16 cellular contexts compared by ENCODE assay signal in genomic region chr2:45256867-45257641, GRCh38.
A peak's percentile ranks its signal among the peaks of the same experiment; 100 is the strongest.
DNase-seq lines count a peak whose midpoint lies in the region; ATAC-seq, FAIRE-seq and TF ChIP-seq lines count a peak whose summit lies in the region.
"Had no signal": no experiment of that assay in that cellular context is flagged by ENCODE, and none has a peak within 500 bp of the region (broad histone marks: within the 10 kb centered on the region; RNA-seq: fewer than 3 reads in every experiment).

No MANE protein-coding gene starts in this region.

- no peak overlapping the region for H3K9ac ChIP-seq in kidney (ENCODE audit: low read length in 2 of 2)
- H3K9ac ChIP-seq: parathyroid adenoma had no signal

- H3K27me3 Mint-ChIP-seq in CD4-positive, alpha-beta memory T cell = peaks cover 2 to 4% of the 10 kb centered on the region in 2 donors

- H3K4me1 ChIP-seq in left ventricle myocardium inferior (peaks cover 20% of the 10 kb centered on the region), ascending aorta (peaks cover 3 to 45% of the 10 kb centered on the region in 2 donors), kidney (ENCODE audit: control insufficient read depth in 1 of 2, insufficient read depth in 1 of 2, low read depth in 1 of 2, low read length in 2 of 2) (peaks cover 0 to 3% of the 10 kb centered on the region in 2 donors)
- no peaks in the 10 kb centered on the region for H3K4me1 ChIP-seq in CD4-positive, alpha-beta memory T cell (ENCODE audit: insufficient read depth, low read length)
- H3K4me1 ChIP-seq: parathyroid adenoma had no signal

- ATAC-seq in left cardiac atrium = no peak
- ATAC-seq: activated CD8-positive, alpha-beta T cell treated with anti-CD3 and anti-CD28 coated beads, Interleukin-2, amount 10 ng/mL, durations not matched to agents 7 days and 5 days had no signal

- FAIRE-seq in kidney (lab: Jason Lieb, UNC) = no peak
- FAIRE-seq: GM18507 had no signal

- CTCF ChIA-PET in CD4-positive, alpha-beta memory T cell (lab: Charles Lee; ENCODE audit: partially characterized antibody) = no interaction called here

- POLR2A ChIA-PET in CD4-positive, alpha-beta memory T cell (lab: Charles Lee; ENCODE audit: partially characterized antibody) = no interaction called here

- TF ChIP-seq CTCF in left ventricle myocardium inferior (IDR thresholded peaks at IDR 0.05; ENCODE audit: borderline replicate concordance) (no peak), ascending aorta (IDR thresholded peaks at IDR 0.05) (no peak), kidney (IDR thresholded peaks at IDR 0.05; ENCODE audit: borderline replicate concordance, extremely low read depth, insufficient read depth) (no peak)

- H3K36me3 Mint-ChIP-seq in CD4-positive, alpha-beta memory T cell = no peaks in the 10 kb centered on the region
- H3K36me3 Mint-ChIP-seq: activated naive CD4-positive, alpha-beta T cell treated with anti-CD3 and anti-CD28 coated beads, Interleukin-2, amount 10 ng/mL, durations not matched to agents 7 days and 5 days had no signal

- in situ Hi-C loops in G401 (cut with HindIII; ENCODE audit: low sequenced_read_pairs) = no loop called here

- H3K4me3 Mint-ChIP-seq in CD4-positive, alpha-beta memory T cell = no peak overlapping the region
- H3K4me3 Mint-ChIP-seq: activated CD8-positive, alpha-beta T cell treated with anti-CD3 and anti-CD28 coated beads, Interleukin-2, amount 10 ng/mL, durations not matched to agents 7 days and 5 days; activated naive CD4-positive, alpha-beta T cell treated with anti-CD3 and anti-CD28 coated beads, Interleukin-2, amount 10 ng/mL, durations not matched to agents 7 days and 5 days; T-helper 2 cell treated with Interferon-gamma antibody and Interleukin-4, amounts not matched to agents 5 μg/mL and 100 μg/mL, for 36 hours had no signal

- intact Hi-C loops in left ventricle myocardium inferior (cut with micrococcal nuclease) = no loop called here
- intact Hi-C loops in left cardiac atrium (cut with DNase I) = no loop called here
- intact Hi-C loops in ascending aorta (cut with DNase I) = loop anchor here (2.0 kb wide), 1 partner anchor 20 kb away; no protein-coding TSS in a partner anchor
- intact Hi-C loops in CD4-positive, alpha-beta memory T cell (cut with micrococcal nuclease) = no loop called here
- intact Hi-C loops in kidney (cut with DNase I) = no loop called here
- intact Hi-C loops in posterior cingulate gyrus (cut with DNase I) = no loop called here

- no peak overlapping the region for H3K4me3 ChIP-seq in left ventricle myocardium inferior
- H3K4me3 ChIP-seq in ascending aorta = no peak overlapping the region
- no peak overlapping the region for H3K4me3 ChIP-seq in CD4-positive, alpha-beta memory T cell (ENCODE audit: low read length in 2 of 2)
- no peak overlapping the region for H3K4me3 ChIP-seq in kidney (ENCODE audit: low read length in 2 of 2)

- no peaks in the 10 kb centered on the region for H3K9me3 ChIP-seq in left ventricle myocardium inferior (replicated peaks)
- no peaks in the 10 kb centered on the region for H3K9me3 ChIP-seq in ascending aorta
- no peaks in the 10 kb centered on the region for H3K9me3 ChIP-seq in CD4-positive, alpha-beta memory T cell (ENCODE audit: control insufficient read depth in 1 of 2, low read length in 2 of 2)
- no peaks in the 10 kb centered on the region for H3K9me3 ChIP-seq in kidney (ENCODE audit: control insufficient read depth in 1 of 2, low read length in 2 of 2)

- H3K27me3 ChIP-seq in left ventricle myocardium inferior (ENCODE audit: low read depth) (peaks cover 8% of the 10 kb centered on the region), ascending aorta (no peaks in the 10 kb centered on the region)
- no peaks in the 10 kb centered on the region for H3K27me3 ChIP-seq in CD4-positive, alpha-beta memory T cell (ENCODE audit: insufficient read depth, low read length)

- H3K27ac ChIP-seq in left ventricle myocardium inferior (replicated peaks) (peak overlapping the region; percentile 3), ascending aorta (peak overlapping the region; percentile 81 to 87), kidney (ENCODE audit: low read depth in 2 of 2, low read length in 2 of 2) (no peak overlapping the region)
- H3K27ac ChIP-seq in CD4-positive, alpha-beta memory T cell (ENCODE audit: low read depth, low read length) = no peak overlapping the region
- H3K27ac ChIP-seq: parathyroid adenoma had no signal

- no peaks in the 10 kb centered on the region for H3K36me3 ChIP-seq in left ventricle myocardium inferior
- H3K36me3 ChIP-seq in ascending aorta = no peaks in the 10 kb centered on the region
- no peaks in the 10 kb centered on the region for H3K36me3 ChIP-seq in CD4-positive, alpha-beta memory T cell (ENCODE audit: insufficient read depth, low read length)
- no peaks in the 10 kb centered on the region for H3K36me3 ChIP-seq in kidney (ENCODE audit: control insufficient read depth in 1 of 2, insufficient read depth in 2 of 2, low read length in 2 of 2)

- DNase-seq in left ventricle myocardium inferior = no peak
- no peak for DNase-seq in left cardiac atrium
- DNase-seq in ascending aorta (ENCODE audit: low spot score in 2 of 2) = no peak
- peak; percentile 85 for DNase-seq in mesenteric fat pad (ENCODE audit: low spot score)
- DNase-seq in CD4-positive, alpha-beta memory T cell = no peak
- DNase-seq in kidney = no peak
- no peak for DNase-seq in posterior cingulate gyrus
- no peak for DNase-seq in G401 (ENCODE audit: low spot score)
- DNase-seq: activated CD8-positive, alpha-beta T cell treated with anti-CD3 and anti-CD28 coated beads, Interleukin-2, amount 10 ng/mL, durations not matched to agents 7 days and 5 days; activated naive CD4-positive, alpha-beta T cell treated with anti-CD3 and anti-CD28 coated beads, Interleukin-2, amount 10 ng/mL, durations not matched to agents 7 days and 5 days; central memory CD4-positive, alpha-beta T cell; EL; NK-92 treated with Interleukin-12 subunit alpha and Interleukin-12 subunit beta, amount 100 ng/mL, for 24 hours had no signal

- H3K9me3 Mint-ChIP-seq in CD4-positive, alpha-beta memory T cell = no peaks in the 10 kb centered on the region
- H3K9me3 Mint-ChIP-seq: activated naive CD4-positive, alpha-beta T cell treated with anti-CD3 and anti-CD28 coated beads, Interleukin-2, amount 10 ng/mL, durations not matched to agents 7 days and 5 days; T-helper 2 cell treated with Interferon-gamma antibody and Interleukin-4, amounts not matched to agents 5 μg/mL and 100 μg/mL, for 36 hours had no signal

- no peak overlapping the region for H3K27ac Mint-ChIP-seq in CD4-positive, alpha-beta memory T cell
- H3K27ac Mint-ChIP-seq: activated CD8-positive, alpha-beta T cell treated with anti-CD3 and anti-CD28 coated beads, Interleukin-2, amount 10 ng/mL, durations not matched to agents 7 days and 5 days; activated naive CD4-positive, alpha-beta T cell treated with anti-CD3 and anti-CD28 coated beads, Interleukin-2, amount 10 ng/mL, durations not matched to agents 7 days and 5 days; T-helper 2 cell treated with Interferon-gamma antibody and Interleukin-4, amounts not matched to agents 5 μg/mL and 100 μg/mL, for 36 hours had no signal

- no peaks in the 10 kb centered on the region for H3K4me1 Mint-ChIP-seq in CD4-positive, alpha-beta memory T cell
- H3K4me1 Mint-ChIP-seq: activated naive CD4-positive, alpha-beta T cell treated with anti-CD3 and anti-CD28 coated beads, Interleukin-2, amount 10 ng/mL, durations not matched to agents 7 days and 5 days had no signal

Comparison
In these comparisons a context has a peak if more than half of its experiments do, and no peak if none do; other contexts are left out.
1. H3K27ac ChIP-seq: peak in left ventricle myocardium inferior (single experiment) and ascending aorta (2 of 2); none in CD4-positive, alpha-beta memory T cell (single experiment) and kidney (0 of 2).